1 cellular context compared by ENCODE assay signal in the genomic region with DNA sequence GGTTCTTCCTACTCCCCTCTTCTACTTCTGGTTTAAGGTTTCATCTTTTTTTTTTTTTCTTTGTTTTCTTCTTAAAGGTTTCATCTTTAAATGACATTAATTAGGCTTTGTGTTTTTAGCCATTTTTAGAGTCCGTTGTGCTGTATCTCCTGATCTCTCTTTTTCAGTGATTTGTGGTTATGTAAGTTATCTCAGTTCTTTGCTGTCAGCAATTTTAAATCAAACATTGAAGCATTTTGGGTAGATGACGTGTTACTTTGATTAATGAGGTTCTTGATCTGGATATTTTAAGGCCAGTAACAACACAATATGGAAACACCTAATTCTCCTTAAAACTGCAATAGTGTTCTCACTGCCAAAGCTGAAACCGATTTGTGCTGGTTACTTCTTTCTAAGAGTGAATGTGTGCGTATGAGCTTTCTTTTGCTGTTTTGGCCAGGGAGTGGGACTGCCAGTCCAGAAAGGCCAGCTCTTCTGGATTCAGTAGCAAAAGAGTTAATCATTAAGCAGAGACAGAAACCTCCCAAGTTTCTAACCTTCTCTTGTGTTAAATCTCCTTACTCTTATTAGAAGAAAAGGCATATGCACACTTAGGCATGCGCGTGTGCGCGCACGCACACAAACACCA.
TF ChIP-seq lines count a peak whose summit lies in the region.
"Not testable (repeated sequence)": the region's sequence is repeated elsewhere in the genome, so short reads cannot be mapped to it uniquely, and the experiment has no call there.

No MANE protein-coding gene starts in this region.

TF ChIP-seq in HepG2, 621 proteins besides CTCF, POLR2A, EP300 and RAD21:
- TF ChIP-seq, protein P1, sequence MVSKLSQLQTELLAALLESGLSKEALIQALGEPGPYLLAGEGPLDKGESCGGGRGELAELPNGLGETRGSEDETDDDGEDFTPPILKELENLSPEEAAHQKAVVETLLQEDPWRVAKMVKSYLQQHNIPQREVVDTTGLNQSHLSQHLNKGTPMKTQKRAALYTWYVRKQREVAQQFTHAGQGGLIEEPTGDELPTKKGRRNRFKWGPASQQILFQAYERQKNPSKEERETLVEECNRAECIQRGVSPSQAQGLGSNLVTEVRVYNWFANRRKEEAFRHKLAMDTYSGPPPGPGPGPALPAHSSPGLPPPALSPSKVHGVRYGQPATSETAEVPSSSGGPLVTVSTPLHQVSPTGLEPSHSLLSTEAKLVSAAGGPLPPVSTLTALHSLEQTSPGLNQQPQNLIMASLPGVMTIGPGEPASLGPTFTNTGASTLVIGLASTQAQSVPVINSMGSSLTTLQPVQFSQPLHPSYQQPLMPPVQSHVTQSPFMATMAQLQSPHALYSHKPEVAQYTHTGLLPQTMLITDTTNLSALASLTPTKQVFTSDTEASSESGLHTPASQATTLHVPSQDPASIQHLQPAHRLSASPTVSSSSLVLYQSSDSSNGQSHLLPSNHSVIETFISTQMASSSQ (IDR thresholded peaks at IDR 0.05; ENCODE audit: low read depth), result 0 out of 2 replicates have a peak, but pooled peaks have one; percentile 17
- TF ChIP-seq, protein P1 (CRISPR knock-in tag; IDR thresholded peaks at IDR 0.05; ENCODE audit: borderline replicate concordance), result not testable (repeated sequence)
